Comparison of ENCODE assay signal across 16 cellular contexts in genomic region chr6:131968672-131969071, GRCh38. TPM values are rescaled to one million over a fixed set of nuclear protein-coding genes. Genes with fewer than 3 reads are reported as not detected.
DNase-seq lines count a peak whose midpoint lies in the region; ATAC-seq and TF ChIP-seq lines count a peak whose summit lies in the region.
"Had no signal": no experiment of that assay in that cellular context is flagged by ENCODE, and none has a peak within 500 bp of the region (broad histone marks: within the 10 kb centered on the region; RNA-seq: fewer than 3 reads in every experiment).

No MANE protein-coding gene starts in this region.

- no peak overlapping the region for H4K91ac ChIP-seq in neuronal stem cell (ENCODE audit: low read depth, low read length, poor library complexity)

- H3K27me3 ChIP-seq in GM23248 (replicated peaks; ENCODE audit: insufficient read depth) (no peaks in the 10 kb centered on the region), PC-9 (ENCODE audit: insufficient read depth, low read depth) (no peaks in the 10 kb centered on the region), neuronal stem cell (ENCODE audit: control insufficient read depth in 3 of 3, insufficient read depth in 3 of 3, low read depth in 1 of 3, low read length in 3 of 3) (no peaks in the 10 kb centered on the region), esophagus muscularis mucosa (no peaks in the 10 kb centered on the region)

- no peaks in the 10 kb centered on the region for H3K79me2 ChIP-seq in GM23248 (ENCODE audit: insufficient read depth)
- no peaks in the 10 kb centered on the region for H3K79me2 ChIP-seq in PC-9 (ENCODE audit: low read depth)

- H3K14ac ChIP-seq in neuronal stem cell (ENCODE audit: low read length), result no peak overlapping the region

- intact Hi-C loops in PC-9 (cut with micrococcal nuclease; ENCODE audit: unreplicated experiment) (no loop called here), left colon (cut with DNase I, micrococcal nuclease) (no loop called here), esophagus muscularis mucosa (cut with DNase I) (no loop called here)

- H3F3A ChIP-seq in GM23248 (ENCODE audit: insufficient read depth), result 0 out of 2 replicates have a peak, but pooled peaks cover 4% of the 10 kb centered on the region
- peaks cover 3% of the 10 kb centered on the region; the same call in 1 of the 2 replicates for H3F3A ChIP-seq in PC-9 (ENCODE audit: insufficient read depth, low read depth)

- TF ChIP-seq CTCF in PC-9 (conservative IDR thresholded peaks at IDR 0.05) (no peak), esophagus muscularis mucosa (IDR thresholded peaks at IDR 0.05) (no peak)

- H3K9me2 ChIP-seq in GM23248 (ENCODE audit: insufficient read depth) (no peaks in the 10 kb centered on the region), PC-9 (ENCODE audit: insufficient read depth) (no peaks in the 10 kb centered on the region; the same call in 1 of the 2 replicates)

- H2BK120ac ChIP-seq in neuronal stem cell (ENCODE audit: low read depth, low read length), result no peak overlapping the region

- no peak overlapping the region for H3K23ac ChIP-seq in neuronal stem cell (ENCODE audit: low read depth, low read length, poor library complexity)

- H3K4me1 ChIP-seq in GM23248 (ENCODE audit: insufficient read depth) (peaks cover 7% of the 10 kb centered on the region; the same call in 1 of the 2 replicates), PC-9 (replicated peaks; ENCODE audit: insufficient read depth) (no peaks in the 10 kb centered on the region), neuronal stem cell (ENCODE audit: control insufficient read depth in 2 of 2, insufficient read depth in 1 of 2, low read depth in 1 of 2, low read length in 2 of 2) (peaks cover 3 to 9% of the 10 kb centered on the region in 2 donors), esophagus muscularis mucosa (peaks cover 0 to 21% (median 10%) of the 10 kb centered on the region in 4 donors)

- no peak for TF ChIP-seq EP300 in esophagus muscularis mucosa (IDR thresholded peaks at IDR 0.05)

- peak overlapping the region; percentile 44 for H2AFZ ChIP-seq in GM23248
- 0 out of 2 replicates have a peak overlapping the region, but pooled peaks have one; percentile 3 for H2AFZ ChIP-seq in PC-9
- H2AFZ ChIP-seq in neuronal stem cell (ENCODE audit: low read length), result peak overlapping the region; percentile 40
- H2AFZ ChIP-seq: GM23338 had no signal

- no peak overlapping the region for H3K9ac ChIP-seq in GM23248
- no peak overlapping the region for H3K9ac ChIP-seq in neuronal stem cell (ENCODE audit: low read depth, low read length, poor library complexity)

- in situ Hi-C loops in GM23248 (cut with MboI), result loop anchor here (25.0 kb wide), 2 partner anchors 169 to 244 kb away; no protein-coding TSS in a partner anchor

- H3K36me3 ChIP-seq in GM23248 (ENCODE audit: low read depth) (no peaks in the 10 kb centered on the region), PC-9 (ENCODE audit: low read depth) (no peaks in the 10 kb centered on the region), neuronal stem cell (replicated peaks in 1 of 2; ENCODE audit: control insufficient read depth in 2 of 2, insufficient read depth in 2 of 2, low read length in 2 of 2) (no peaks in the 10 kb centered on the region), esophagus muscularis mucosa (no peaks in the 10 kb centered on the region)

- no peak for TF ChIP-seq POLR2A in esophagus muscularis mucosa (IDR thresholded peaks at IDR 0.05; ENCODE audit: low read depth)

- ATAC-seq in left colon (peak; percentile 78), HG03565 (IDR thresholded peaks at IDR 0.05; ENCODE audit: unreplicated experiment) (no peak)
- ATAC-seq: GM23338 had no signal

- H3K79me1 ChIP-seq in neuronal stem cell (ENCODE audit: low read depth, low read length), result peaks cover 2% of the 10 kb centered on the region

- H3K18ac ChIP-seq in neuronal stem cell (ENCODE audit: low read length), result no peak overlapping the region

- POLR2A ChIA-PET in PC-9 (lab: Charles Lee; ENCODE audit: unreplicated experiment), result no interaction called here
- POLR2A ChIA-PET in HEK293T (lab: Yijun Ruan, JAX), result no interaction called here

- H3K4me2 ChIP-seq in GM23248 (ENCODE audit: unreplicated experiment), result no peak overlapping the region
- no peak overlapping the region for H3K4me2 ChIP-seq in PC-9
- H3K4me2 ChIP-seq in neuronal stem cell (ENCODE audit: insufficient read depth, low read length, poor library complexity, severe bottlenecking), result no peak overlapping the region
- H3K4me2 ChIP-seq: GM23338 had no signal

- DNase-seq in GM23248 (no peak), PC-9 (no peak), left colon (no peak), neuronal stem cell (ENCODE audit: low spot score) (no peak), NCI-H1105 treated with DMSO at 0.1 percent for 48 hours (lab: John Stamatoyannopoulos, UW) (no peak), esophagus muscularis mucosa (ENCODE audit: extremely low spot score) (no peak), HEK293T (ENCODE audit: extremely low spot score) (no peak)
- DNase-seq: C1 segment of cervical spinal cord; Calu3; CD4-positive, alpha-beta memory T cell; COR-L47; DND-41; H7; HCEC 1CT had no signal

- H2BK12ac ChIP-seq in neuronal stem cell (ENCODE audit: low read length), result no peak overlapping the region

- H2BK15ac ChIP-seq in neuronal stem cell (ENCODE audit: low read length), result no peak overlapping the region

- H3K4me3 ChIP-seq in GM23248, result no peak overlapping the region
- H3K4me3 ChIP-seq in PC-9, result no peak overlapping the region
- no peak overlapping the region for H3K4me3 ChIP-seq in neuronal stem cell (ENCODE audit: low read length in 2 of 2)
- no peak overlapping the region for H3K4me3 ChIP-seq in esophagus muscularis mucosa
- H3K4me3 ChIP-seq: GM23338 had no signal

- H2AK5ac ChIP-seq in neuronal stem cell (ENCODE audit: low read depth, low read length), result no peak overlapping the region

- no peak overlapping the region for H4K8ac ChIP-seq in neuronal stem cell (ENCODE audit: low read depth, low read length)

- no peak overlapping the region for H3K27ac ChIP-seq in GM23248
- no peak overlapping the region for H3K27ac ChIP-seq in PC-9
- H3K27ac ChIP-seq in neuronal stem cell (replicated peaks; ENCODE audit: low read length), result no peak overlapping the region
- H3K27ac ChIP-seq in esophagus muscularis mucosa (replicated peaks in 1 of 4), result no peak overlapping the region

- no TSS peak for BruUV-seq in PC-9 (replicated peaks; lab: Mats Ljungman, UMichigan)

- CTCF ChIA-PET in PC-9 (lab: Charles Lee) (no interaction called here), HEK293T (lab: Yijun Ruan, JAX) (no interaction called here)

- H3K9me3 ChIP-seq in GM23248 (ENCODE audit: low read depth) (no peaks in the 10 kb centered on the region), PC-9 (ENCODE audit: insufficient read depth, low read depth) (no peaks in the 10 kb centered on the region), neuronal stem cell (replicated peaks in 1 of 2; ENCODE audit: control insufficient read depth in 2 of 2, insufficient read depth in 1 of 2, low read depth in 1 of 2, low read length in 2 of 2) (no peaks in the 10 kb centered on the region), esophagus muscularis mucosa (no peaks in the 10 kb centered on the region)

- H3K4ac ChIP-seq in neuronal stem cell (ENCODE audit: low read length), result no peak overlapping the region

- no peaks in the 10 kb centered on the region for H4K20me1 ChIP-seq in GM23248 (ENCODE audit: insufficient read depth)
- no peaks in the 10 kb centered on the region for H4K20me1 ChIP-seq in PC-9 (ENCODE audit: insufficient read depth)

- H2BK5ac ChIP-seq in neuronal stem cell (ENCODE audit: low read length), result no peak overlapping the region

- WGBS in GM23248 (ENCODE audit: low coverage in 1 of 2, low lambda C conversion rate in 2 of 2, missing lambda C conversion rate in 2 of 2), 2 experiments, result 63 to 69% methylated on average over 5 of the region's 5 CpGs
- WGBS in neuronal stem cell (ENCODE audit: extremely low coverage in 2 of 2, insufficient read length in 2 of 2, insufficient replicate concordance in 1 of 2), 2 donors, result no CpG with 5 or more reads among the region's 5 CpGs
- 87% methylated on average over 5 of the region's 5 CpGs for WGBS in esophagus muscularis mucosa

TF ChIP-seq in HEK293T, 16 proteins besides CTCF, POLR2A, EP300 and RAD21:
- no peak for TF ChIP-seq FOXA1 (IDR thresholded peaks at IDR 0.05)
- TF ChIP-seq ELF4 (IDR thresholded peaks at IDR 0.05), result no peak
- TF ChIP-seq ZNF384 (IDR thresholded peaks at IDR 0.05), result no peak

RNA-seq across cellular contexts. Expression of gene CCN2, which starts 17.5 kb away (rescaled TPM):
- total RNA-seq in GM23248 (2014; rRNA removed; shearing (Covaris generic)), result 397 and 410 TPM in 2 replicates
- 1,621 and 1,647 TPM in 2 replicates for polyA plus RNA-seq in GM23248 (2016; fragmentation: Nextera tagmentation; extraction: Ambion mirVana)
- total RNA-seq in PC-9 (2021), result 20.2 and 34.1 TPM in 2 replicates
- total RNA-seq in left colon, result 10 to 100 TPM; 34.4 to 37.8 TPM
- polyA plus RNA-seq in neuronal stem cell (2013, experiment 1 of 2), result 69.1 TPM
- polyA plus RNA-seq in neuronal stem cell (2013, experiment 2 of 2), result 70.8 TPM
- 100 to 1,000 TPM; 418 to 749 (median 509) TPM for total RNA-seq in esophagus muscularis mucosa
- total RNA-seq: CD4-positive, alpha-beta memory T cell had no signal
- polyA plus RNA-seq: CD4-positive, alpha-beta memory T cell had no signal

Comparison
In these comparisons a context has a peak if more than half of its experiments do, and no peak if none do; other contexts are left out.
1. RNA of gene CCN2, which starts 17.5 kb away (total RNA-seq): 418 to 749 TPM in esophagus muscularis mucosa and 397 to 410 TPM in GM23248; 34.4 to 37.8 TPM in left colon and 20.2 to 34.1 TPM in PC-9; every median in the first group is over 10 times any median in the second.
2. Peak in every context shown above with its lines, with median percentiles within 50 percentile points of each other: H2AFZ ChIP-seq.